ENCODE assay signal across 18 cellular contexts in genomic region chr12:125276567-125276966, GRCh38.
"Had no signal": no experiment of that assay in that cellular context is flagged by ENCODE, and none has a peak within 500 bp of the region (broad histone marks: within the 10 kb centered on the region; RNA-seq: fewer than 3 reads in every experiment).

No MANE protein-coding gene starts in this region.

- H3K36me3 ChIP-seq: lower lobe of right lung, prostate gland, right atrium auricular region, stomach, thyroid gland had no signal

- H3K9me3 ChIP-seq: lower lobe of right lung, prostate gland, right atrium auricular region, stomach, thyroid gland had no signal

- H3K4me3 ChIP-seq: dorsolateral prefrontal cortex, lower lobe of right lung, prostate gland, right atrium auricular region, stomach, thyroid gland had no signal

- H3K36me3 Mint-ChIP-seq: natural killer cell; stimulated activated effector memory CD8-positive, alpha-beta T cell treated with anti-CD3 and anti-CD28 coated beads, Interleukin-12 subunit alpha, Interleukin-12 subunit beta, amount 100 ng/mL, for 72 hours; type B pancreatic cell had no signal

- H3K4me1 ChIP-seq: lower lobe of right lung, parathyroid adenoma, prostate gland, right atrium auricular region, stomach, thyroid gland had no signal

- ATAC-seq: left ventricle myocardium superior; lower lobe of right lung; natural killer cell; sciatic nerve; stimulated activated effector memory CD8-positive, alpha-beta T cell treated with anti-CD3 and anti-CD28 coated beads, Interleukin-12 subunit alpha, Interleukin-12 subunit beta, amount 100 ng/mL, for 72 hours had no signal

- H3K9me3 Mint-ChIP-seq: natural killer cell; neural crest cell; stimulated activated effector memory CD8-positive, alpha-beta T cell treated with anti-CD3 and anti-CD28 coated beads, Interleukin-12 subunit alpha, Interleukin-12 subunit beta, amount 100 ng/mL, for 72 hours; type B pancreatic cell had no signal

- H3K27me3 ChIP-seq: dorsolateral prefrontal cortex, right atrium auricular region, thyroid gland had no signal

- H3K27ac ChIP-seq: dorsolateral prefrontal cortex, lower lobe of right lung, parathyroid adenoma, prostate gland, right atrium auricular region, stomach, thyroid gland had no signal

- H2AFZ ChIP-seq: parathyroid adenoma had no signal

- DNase-seq: dorsolateral prefrontal cortex; effector CD4-positive, alpha-beta T cell; head of caudate nucleus; left ventricle myocardium superior; lower lobe of right lung; natural killer cell; stimulated activated CD4-positive, alpha-beta T cell treated with anti-CD3 and anti-CD28 coated beads, Interleukin-2, amount 100 ng/mL, for 24 hours; stimulated activated CD4-positive, alpha-beta T cell treated with anti-CD3 and anti-CD28 coated beads, Interleukin-4, amount 100 ng/mL, for 24 hours; stimulated activated naive CD4-positive, alpha-beta T cell treated with Interleukin-2 at 50 U/mL for 16 hours; stomach; thyroid gland had no signal

- H3K9ac ChIP-seq: parathyroid adenoma had no signal

- H3K4me3 Mint-ChIP-seq: natural killer cell; neural crest cell; stimulated activated effector memory CD8-positive, alpha-beta T cell treated with anti-CD3 and anti-CD28 coated beads, Interleukin-12 subunit alpha, Interleukin-12 subunit beta, amount 100 ng/mL, for 72 hours; type B pancreatic cell had no signal

- H3K79me2 ChIP-seq: parathyroid adenoma had no signal

- H3K27ac Mint-ChIP-seq: natural killer cell; stimulated activated effector memory CD8-positive, alpha-beta T cell treated with anti-CD3 and anti-CD28 coated beads, Interleukin-12 subunit alpha, Interleukin-12 subunit beta, amount 100 ng/mL, for 72 hours; type B pancreatic cell had no signal
